ENCODE assay signal across 1 cellular context in the genomic region with DNA sequence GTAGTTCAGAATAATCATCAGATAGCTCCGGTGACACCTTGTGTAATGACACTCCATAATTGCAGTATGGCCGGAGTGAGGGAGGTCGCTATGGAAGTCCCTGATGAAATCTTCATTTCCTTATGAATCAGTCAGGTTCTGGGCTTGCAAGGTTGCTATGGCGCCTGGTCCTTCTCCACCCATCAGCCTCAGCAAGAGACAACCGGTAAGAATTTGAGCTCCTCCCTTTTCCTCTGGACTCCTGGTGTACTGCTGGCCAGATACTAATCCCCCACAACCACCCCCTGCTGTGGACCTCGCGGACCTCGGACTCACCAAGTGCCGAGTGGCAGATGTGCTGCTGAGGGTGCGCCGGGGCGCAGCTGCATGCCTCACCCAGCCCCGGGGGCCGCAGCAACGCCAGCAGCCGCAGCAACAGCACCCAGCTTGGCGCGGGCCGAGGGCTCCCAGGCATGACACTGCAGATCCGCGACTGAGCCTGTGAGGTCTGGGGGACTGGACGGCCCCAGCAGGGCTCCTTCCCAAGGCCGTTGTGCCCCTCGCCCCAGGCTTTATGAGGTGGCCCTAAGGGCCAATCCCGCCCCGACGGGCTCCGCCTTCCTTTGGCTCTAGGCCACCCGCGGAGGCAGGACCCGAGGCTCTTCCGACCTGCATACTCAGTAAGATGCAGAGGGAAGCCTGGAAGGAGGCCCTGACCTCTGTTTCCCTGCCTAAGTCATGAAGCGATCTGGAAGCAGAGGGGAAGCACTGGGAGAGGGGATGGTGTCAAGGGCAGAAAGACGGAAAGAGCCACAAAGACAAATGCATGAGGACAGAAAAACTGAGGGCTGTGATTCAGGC.
TF ChIP-seq lines count a peak whose summit lies in the region.

TIMP4 (minus strand) TSS at position 526 of the 840 bp plus-strand sequence; CDS start at position 454, 72 bp downstream.

TF ChIP-seq in IMR-90, 13 proteins besides CTCF, POLR2A, EP300 and RAD21:
- no peak for TF ChIP-seq CEBPB (IDR thresholded peaks at IDR 0.05; ENCODE audit: low read depth, low read length)
- TF ChIP-seq NFE2L2 (IDR thresholded peaks at IDR 0.05; ENCODE audit: low read depth, low read length), result peak; percentile 12; the same call in 1 of the 2 replicates
- no peak for TF ChIP-seq BHLHE40 (IDR thresholded peaks at IDR 0.05; ENCODE audit: low read depth, low read length)
